Comparison of ENCODE assay signal across 1 cellular context in the genomic region with DNA sequence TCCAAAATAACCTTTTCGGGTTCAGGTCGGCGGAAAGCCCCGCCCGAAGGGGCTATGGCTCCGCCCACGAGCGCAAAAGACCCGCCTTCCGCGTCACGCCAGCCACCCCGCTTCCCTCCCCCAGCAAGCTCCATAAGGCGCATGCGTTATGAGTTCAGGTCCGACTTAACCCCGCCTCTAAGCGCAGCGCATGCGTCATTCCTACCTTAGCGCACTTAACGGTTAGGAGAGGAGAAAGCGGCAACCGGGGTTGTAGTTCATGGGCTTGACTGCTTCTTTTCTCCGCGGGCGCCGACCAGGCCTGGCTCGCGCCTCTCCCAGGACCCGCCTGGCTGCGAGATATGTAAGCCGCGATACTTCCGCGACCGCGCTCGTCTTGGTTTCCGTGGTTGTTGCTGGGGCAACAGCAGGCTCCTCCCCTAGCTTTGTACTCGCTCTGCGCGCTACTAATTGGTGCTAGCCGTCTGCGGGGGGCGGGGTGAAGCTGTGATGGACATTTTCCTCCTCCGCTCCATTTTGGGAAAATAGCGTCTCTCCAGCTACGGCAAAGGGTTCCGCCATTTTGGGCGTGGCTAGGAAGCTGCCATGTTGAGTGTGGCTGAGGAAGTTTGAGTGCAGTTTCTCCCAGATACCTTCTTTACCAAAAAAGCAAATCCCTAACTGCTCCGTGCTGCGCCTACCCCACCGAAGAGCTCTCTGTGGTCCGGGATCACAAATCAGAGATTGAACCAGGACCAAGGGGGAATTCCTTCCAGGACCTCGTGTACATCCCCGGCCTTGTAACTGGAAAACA.
TF ChIP-seq lines count a peak whose summit lies in the region.

A gene with protein sequence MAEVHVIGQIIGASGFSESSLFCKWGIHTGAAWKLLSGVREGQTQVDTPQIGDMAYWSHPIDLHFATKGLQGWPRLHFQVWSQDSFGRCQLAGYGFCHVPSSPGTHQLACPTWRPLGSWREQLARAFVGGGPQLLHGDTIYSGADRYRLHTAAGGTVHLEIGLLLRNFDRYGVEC (minus strand): TSS at position 397 of the 793 bp plus-strand sequence. CDS start 630 bp downstream, outside the sequence.

TF ChIP-seq in WTC11, 78 proteins besides CTCF, POLR2A, EP300 and RAD21 (continued from another document):
- TF ChIP-seq PREB (CRISPR knock-in tag; IDR thresholded peaks at IDR 0.05; ENCODE audit: borderline replicate concordance) (no peak), TP53 (CRISPR knock-in tag; IDR thresholded peaks at IDR 0.05) (no peak), CREM (CRISPR knock-in tag; IDR thresholded peaks at IDR 0.05) (0 out of 2 replicates have a peak, but pooled peaks have one; percentile 9), GABPB1 (CRISPR knock-in tag; IDR thresholded peaks at IDR 0.05) (peak; percentile 36; the same call in 1 of the 2 replicates), FOXJ3 (CRISPR knock-in tag; IDR thresholded peaks at IDR 0.05; ENCODE audit: borderline replicate concordance) (no peak), TEAD1 (CRISPR knock-in tag; IDR thresholded peaks at IDR 0.05) (peak; percentile 48; the same call in 1 of the 2 replicates), ZNF121 (CRISPR knock-in tag; IDR thresholded peaks at IDR 0.05) (no peak), ELF4 (CRISPR knock-in tag; IDR thresholded peaks at IDR 0.05; ENCODE audit: low read depth) (no peak), GRHL2 (CRISPR knock-in tag; IDR thresholded peaks at IDR 0.05; ENCODE audit: insufficient replicate concordance, severe bottlenecking) (no peak), IRF2 (CRISPR knock-in tag; IDR thresholded peaks at IDR 0.05; ENCODE audit: borderline replicate concordance, low read depth) (no peak), ARID4B (CRISPR knock-in tag; IDR thresholded peaks at IDR 0.05; ENCODE audit: borderline replicate concordance) (no peak)
